Comparison of ENCODE assay signal across 3 cellular contexts in genomic region chr5:120368923-120369715, GRCh38.
TF ChIP-seq lines count a peak whose summit lies in the region.

No MANE protein-coding gene starts in this region.

TF ChIP-seq in WTC11, 78 proteins besides CTCF, POLR2A, EP300 and RAD21 (continued from another document and continues in another):
- TF ChIP-seq, protein P1, sequence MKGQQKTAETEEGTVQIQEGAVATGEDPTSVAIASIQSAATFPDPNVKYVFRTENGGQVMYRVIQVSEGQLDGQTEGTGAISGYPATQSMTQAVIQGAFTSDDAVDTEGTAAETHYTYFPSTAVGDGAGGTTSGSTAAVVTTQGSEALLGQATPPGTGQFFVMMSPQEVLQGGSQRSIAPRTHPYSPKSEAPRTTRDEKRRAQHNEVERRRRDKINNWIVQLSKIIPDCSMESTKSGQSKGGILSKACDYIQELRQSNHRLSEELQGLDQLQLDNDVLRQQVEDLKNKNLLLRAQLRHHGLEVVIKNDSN (CRISPR knock-in tag; IDR thresholded peaks at IDR 0.05) = no peak
- no peak for TF ChIP-seq PRDM15 (CRISPR knock-in tag; IDR thresholded peaks at IDR 0.05)
- TF ChIP-seq ATF3 (CRISPR knock-in tag; conservative IDR thresholded peaks at IDR 0.05) = no peak
- no peak for TF ChIP-seq MYBL2 (CRISPR knock-in tag; IDR thresholded peaks at IDR 0.05)
- TF ChIP-seq, protein P2, sequence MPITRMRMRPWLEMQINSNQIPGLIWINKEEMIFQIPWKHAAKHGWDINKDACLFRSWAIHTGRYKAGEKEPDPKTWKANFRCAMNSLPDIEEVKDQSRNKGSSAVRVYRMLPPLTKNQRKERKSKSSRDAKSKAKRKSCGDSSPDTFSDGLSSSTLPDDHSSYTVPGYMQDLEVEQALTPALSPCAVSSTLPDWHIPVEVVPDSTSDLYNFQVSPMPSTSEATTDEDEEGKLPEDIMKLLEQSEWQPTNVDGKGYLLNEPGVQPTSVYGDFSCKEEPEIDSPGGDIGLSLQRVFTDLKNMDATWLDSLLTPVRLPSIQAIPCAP (CRISPR knock-in tag; IDR thresholded peaks at IDR 0.05) = no peak
- TF ChIP-seq ZNF232 (CRISPR knock-in tag; IDR thresholded peaks at IDR 0.05) = no peak
- TF ChIP-seq TCF7 (CRISPR knock-in tag; IDR thresholded peaks at IDR 0.05; ENCODE audit: low read depth) = no peak
- TF ChIP-seq SMAD3 (CRISPR knock-in tag; IDR thresholded peaks at IDR 0.05; ENCODE audit: borderline replicate concordance) = no peak
- TF ChIP-seq SOX15 (CRISPR knock-in tag; IDR thresholded peaks at IDR 0.05) = no peak

TF ChIP-seq in liver, 16 proteins besides CTCF, POLR2A, EP300 and RAD21 (continued from another document):
- TF ChIP-seq NR2F2 (IDR thresholded peaks at IDR 0.05) (no peak), EGR1 (IDR thresholded peaks at IDR 0.05; ENCODE audit: low read depth in 2 of 2) (no peak), RXRA (IDR thresholded peaks at IDR 0.05) (peak; percentile 48 to 82), GABPA (IDR thresholded peaks at IDR 0.05 in 1 of 2, conservative IDR thresholded peaks at IDR 0.05 in 1 of 2) (no peak), MAX (IDR thresholded peaks at IDR 0.05) (no peak), SP1 (IDR thresholded peaks at IDR 0.05) (peak; percentile 71), JUND (IDR thresholded peaks at IDR 0.05) (peak in 1 of 2 donors; percentile 64), HNF4G (IDR thresholded peaks at IDR 0.05) (peak; percentile 10)
- TF ChIP-seq, protein P3, sequence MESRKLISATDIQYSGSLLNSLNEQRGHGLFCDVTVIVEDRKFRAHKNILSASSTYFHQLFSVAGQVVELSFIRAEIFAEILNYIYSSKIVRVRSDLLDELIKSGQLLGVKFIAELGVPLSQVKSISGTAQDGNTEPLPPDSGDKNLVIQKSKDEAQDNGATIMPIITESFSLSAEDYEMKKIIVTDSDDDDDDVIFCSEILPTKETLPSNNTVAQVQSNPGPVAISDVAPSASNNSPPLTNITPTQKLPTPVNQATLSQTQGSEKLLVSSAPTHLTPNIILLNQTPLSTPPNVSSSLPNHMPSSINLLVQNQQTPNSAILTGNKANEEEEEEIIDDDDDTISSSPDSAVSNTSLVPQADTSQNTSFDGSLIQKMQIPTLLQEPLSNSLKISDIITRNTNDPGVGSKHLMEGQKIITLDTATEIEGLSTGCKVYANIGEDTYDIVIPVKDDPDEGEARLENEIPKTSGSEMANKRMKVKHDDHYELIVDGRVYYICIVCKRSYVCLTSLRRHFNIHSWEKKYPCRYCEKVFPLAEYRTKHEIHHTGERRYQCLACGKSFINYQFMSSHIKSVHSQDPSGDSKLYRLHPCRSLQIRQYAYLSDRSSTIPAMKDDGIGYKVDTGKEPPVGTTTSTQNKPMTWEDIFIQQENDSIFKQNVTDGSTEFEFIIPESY (IDR thresholded peaks at IDR 0.05) = no peak
- TF ChIP-seq, protein P4, sequence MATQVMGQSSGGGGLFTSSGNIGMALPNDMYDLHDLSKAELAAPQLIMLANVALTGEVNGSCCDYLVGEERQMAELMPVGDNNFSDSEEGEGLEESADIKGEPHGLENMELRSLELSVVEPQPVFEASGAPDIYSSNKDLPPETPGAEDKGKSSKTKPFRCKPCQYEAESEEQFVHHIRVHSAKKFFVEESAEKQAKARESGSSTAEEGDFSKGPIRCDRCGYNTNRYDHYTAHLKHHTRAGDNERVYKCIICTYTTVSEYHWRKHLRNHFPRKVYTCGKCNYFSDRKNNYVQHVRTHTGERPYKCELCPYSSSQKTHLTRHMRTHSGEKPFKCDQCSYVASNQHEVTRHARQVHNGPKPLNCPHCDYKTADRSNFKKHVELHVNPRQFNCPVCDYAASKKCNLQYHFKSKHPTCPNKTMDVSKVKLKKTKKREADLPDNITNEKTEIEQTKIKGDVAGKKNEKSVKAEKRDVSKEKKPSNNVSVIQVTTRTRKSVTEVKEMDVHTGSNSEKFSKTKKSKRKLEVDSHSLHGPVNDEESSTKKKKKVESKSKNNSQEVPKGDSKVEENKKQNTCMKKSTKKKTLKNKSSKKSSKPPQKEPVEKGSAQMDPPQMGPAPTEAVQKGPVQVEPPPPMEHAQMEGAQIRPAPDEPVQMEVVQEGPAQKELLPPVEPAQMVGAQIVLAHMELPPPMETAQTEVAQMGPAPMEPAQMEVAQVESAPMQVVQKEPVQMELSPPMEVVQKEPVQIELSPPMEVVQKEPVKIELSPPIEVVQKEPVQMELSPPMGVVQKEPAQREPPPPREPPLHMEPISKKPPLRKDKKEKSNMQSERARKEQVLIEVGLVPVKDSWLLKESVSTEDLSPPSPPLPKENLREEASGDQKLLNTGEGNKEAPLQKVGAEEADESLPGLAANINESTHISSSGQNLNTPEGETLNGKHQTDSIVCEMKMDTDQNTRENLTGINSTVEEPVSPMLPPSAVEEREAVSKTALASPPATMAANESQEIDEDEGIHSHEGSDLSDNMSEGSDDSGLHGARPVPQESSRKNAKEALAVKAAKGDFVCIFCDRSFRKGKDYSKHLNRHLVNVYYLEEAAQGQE (IDR thresholded peaks at IDR 0.05) = no peak

TF ChIP-seq in SK-N-SH, 30 proteins besides CTCF, POLR2A, EP300 and RAD21 (continued from another document):
- TF ChIP-seq FOXM1 (IDR thresholded peaks at IDR 0.05; ENCODE audit: low read depth) = no peak
- TF ChIP-seq NFIC (IDR thresholded peaks at IDR 0.05; ENCODE audit: borderline replicate concordance) = no peak
- TF ChIP-seq, protein P5, sequence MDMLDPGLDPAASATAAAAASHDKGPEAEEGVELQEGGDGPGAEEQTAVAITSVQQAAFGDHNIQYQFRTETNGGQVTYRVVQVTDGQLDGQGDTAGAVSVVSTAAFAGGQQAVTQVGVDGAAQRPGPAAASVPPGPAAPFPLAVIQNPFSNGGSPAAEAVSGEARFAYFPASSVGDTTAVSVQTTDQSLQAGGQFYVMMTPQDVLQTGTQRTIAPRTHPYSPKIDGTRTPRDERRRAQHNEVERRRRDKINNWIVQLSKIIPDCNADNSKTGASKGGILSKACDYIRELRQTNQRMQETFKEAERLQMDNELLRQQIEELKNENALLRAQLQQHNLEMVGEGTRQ (IDR thresholded peaks at IDR 0.05; ENCODE audit: borderline replicate concordance, low read depth, low read length) = no peak
- TF ChIP-seq MAX (IDR thresholded peaks at IDR 0.05; ENCODE audit: low read depth) = no peak
- TF ChIP-seq SMC3 (IDR thresholded peaks at IDR 0.05; ENCODE audit: low read depth, low read length) = no peak
